In genomic region chr7:135584362-135585353, GRCh38 we compare ENCODE assay signal across 34 cellular contexts. TPM values are rescaled to one million over a fixed set of nuclear protein-coding genes. Genes with fewer than 3 reads are reported as not detected.
DNase-seq lines count a peak whose midpoint lies in the region; ATAC-seq and TF ChIP-seq lines count a peak whose summit lies in the region.
"Had no signal": no experiment of that assay in that cellular context is flagged by ENCODE, and none has a peak within 500 bp of the region (broad histone marks: within the 10 kb centered on the region; RNA-seq: fewer than 3 reads in every experiment).

No MANE protein-coding gene starts in this region.

- in situ Hi-C loops in brain microvascular endothelial cell (cut with HindIII; ENCODE audit: low pct_ligation_motif_present, low sequenced_read_pairs): no loop called here

- H3K9me3 ChIP-seq in PC-3 (ENCODE audit: low read length): no peaks in the 10 kb centered on the region
- H3K9me3 ChIP-seq: A549, ascending aorta, left ventricle myocardium inferior, right atrium auricular region, SJSA1, testis had no signal

- no TSS peak for BruUV-seq in PC-3 (replicated peaks; lab: Mats Ljungman, UMichigan)

- H3K36me3 ChIP-seq in PC-3 (ENCODE audit: low read depth, low read length) (peaks cover 29% of the 10 kb centered on the region), brain microvascular endothelial cell (replicated peaks) (peaks cover 16% of the 10 kb centered on the region)

- 0 out of 2 replicates have a peak, but pooled peaks cover 4% of the 10 kb centered on the region for H3K79me2 ChIP-seq in PC-3 (ENCODE audit: low read length)

- no peaks in the 10 kb centered on the region for H3F3A ChIP-seq in PC-3 (ENCODE audit: low read length, unreplicated experiment)

- ATAC-seq in PC-3 (peak; percentile 97), foreskin keratinocyte (peak; percentile 76), left ventricle myocardium superior (no peak)
- ATAC-seq: A549; stimulated activated naive CD8-positive, alpha-beta T cell treated with anti-CD3 and anti-CD28 coated beads, Interleukin-15, Interleukin-2, amounts not matched to agents 100 U/mL and 50 U/mL, for 24 hours; WTC11 had no signal

- no peaks in the 10 kb centered on the region for H3K9me2 ChIP-seq in PC-3 (replicated peaks; ENCODE audit: low read length)

- H3K4me1 ChIP-seq in PC-3 (ENCODE audit: insufficient read depth, low read length): peaks cover 11% of the 10 kb centered on the region
- H3K4me1 ChIP-seq in foreskin keratinocyte: no peaks in the 10 kb centered on the region
- H3K4me1 ChIP-seq: A549, ascending aorta, left ventricle myocardium inferior, right atrium auricular region, SJSA1, testis had no signal

- H3K4me2 ChIP-seq in PC-3 (ENCODE audit: low read length): no peak overlapping the region; the same call in 1 of the 2 replicates
- H3K4me2 ChIP-seq: A549, smooth muscle cell had no signal

- H3K4me3 ChIP-seq in PC-3 (ENCODE audit: low read length) (no peak overlapping the region), brain microvascular endothelial cell (ENCODE audit: low read depth, low read length) (no peak overlapping the region)
- H3K4me3 ChIP-seq: A549, ascending aorta, left ventricle myocardium inferior, right atrium auricular region, SJSA1, smooth muscle cell, testis had no signal

- H4K20me1 ChIP-seq in PC-3 (ENCODE audit: low read length): no peaks in the 10 kb centered on the region

- H3K27me3 ChIP-seq in PC-3 (ENCODE audit: low read length) (no peaks in the 10 kb centered on the region), brain microvascular endothelial cell (replicated peaks) (no peaks in the 10 kb centered on the region), foreskin keratinocyte (no peaks in the 10 kb centered on the region)
- H3K27me3 ChIP-seq: ascending aorta, right atrium auricular region, SJSA1, testis had no signal

- CTCF ChIA-PET in PC-3 (lab: Charles Lee): no interaction called here

- no peak for TF ChIP-seq CTCF in PC-3 (conservative IDR thresholded peaks at IDR 0.05; ENCODE audit: low read depth, low read length)
- no peak for TF ChIP-seq CTCF in brain microvascular endothelial cell (IDR thresholded peaks at IDR 0.05; ENCODE audit: low read depth, low read length, missing control alignments)
- TF ChIP-seq CTCF in foreskin keratinocyte (conservative IDR thresholded peaks at IDR 0.05): no peak

- H3K27ac ChIP-seq in PC-3 (ENCODE audit: low read length) (peak overlapping the region; percentile 72), brain microvascular endothelial cell (peak overlapping the region; percentile 8), foreskin keratinocyte (peak overlapping the region; percentile 19)
- H3K27ac ChIP-seq: A549, ascending aorta, HL-60, left ventricle myocardium inferior, right atrium auricular region, SJSA1, testis had no signal

- no peak overlapping the region for H2AFZ ChIP-seq in PC-3 (ENCODE audit: low read length)

- intact Hi-C loops in PC-3 (cut with micrococcal nuclease) (loop anchor here (5.0 kb wide), 1 partner anchor 38 kb away; no protein-coding TSS in a partner anchor), left ventricle myocardium superior (cut with micrococcal nuclease) (no loop called here)

- POLR2A ChIA-PET in PC-3 (lab: Charles Lee; ENCODE audit: unreplicated experiment): no interaction called here

- DNase-seq in ELR (ENCODE audit: low read depth) (peak; percentile 58), PC-3 (peak; percentile 56), brain microvascular endothelial cell (no peak), foreskin keratinocyte (peak; percentile 16 to 40), left ventricle myocardium superior (no peak), anterior cingulate cortex (lab: John Stamatoyannopoulos, UW) (no peak), HK-2 (ENCODE audit: unreplicated experiment) (no peak)
- DNase-seq in activated naive CD4-positive, alpha-beta T cell (lab: John Stamatoyannopoulos, UW): no peak
- DNase-seq: activated CD4-positive, alpha-beta T cell treated with anti-CD3 and anti-CD28 coated beads, Interleukin-2, amount 10 ng/mL, durations not matched to agents 7 days and 5 days; AML-193; CD4-positive, alpha-beta T cell; cerebellar nuclear complex; DMS 273 treated with DMSO at 0.1 percent for 48 hours; H7; head of caudate nucleus; islet precursor cell; Karpas-422; left ventricle myocardium inferior; MV-4-11; NCI-H146; NCI-H2107; NCI-H446 treated with DMSO at 0.1 percent for 48 hours; NCI-H774; RPMI8226; stimulated activated naive CD8-positive, alpha-beta T cell treated with anti-CD3 and anti-CD28 coated beads, Interleukin-15, Interleukin-2, amounts not matched to agents 100 U/mL and 50 U/mL, for 24 hours; T-helper 1 cell; testis had no signal

- H3K9ac ChIP-seq in PC-3 (ENCODE audit: low read length): 0 out of 2 replicates have a peak overlapping the region, but pooled peaks have one; percentile 17

RNA-seq across cellular contexts. Expression of gene NUP205, which starts 26.9 kb away (rescaled TPM):
- total RNA-seq in PC-3 (2014; rRNA removed): 79.9 and 86.7 TPM in 2 replicates
- 99.3 and 104 TPM in 2 replicates for total RNA-seq in foreskin keratinocyte
- 55.6 and 63.5 TPM in 2 replicates for polyA plus RNA-seq in foreskin keratinocyte
- 16.0 TPM for total RNA-seq in left ventricle myocardium superior

Comparison
In these comparisons a context has a peak if more than half of its experiments do, and no peak if none do; other contexts are left out.
1. DNase-seq: peak in ELR (single experiment), PC-3 (single experiment) and foreskin keratinocyte (2 of 2); none in brain microvascular endothelial cell (single experiment), left ventricle myocardium superior (single experiment), anterior cingulate cortex (0 of 58), activated naive CD4-positive, alpha-beta T cell (0 of 4) and HK-2 (single experiment).
2. H3K27ac ChIP-seq: peak in every context shown above with its lines; median percentile 72 in PC-3; 19 in foreskin keratinocyte; 8 in brain microvascular endothelial cell.